ENCODE assay signal across 1 cellular context in the genomic region with DNA sequence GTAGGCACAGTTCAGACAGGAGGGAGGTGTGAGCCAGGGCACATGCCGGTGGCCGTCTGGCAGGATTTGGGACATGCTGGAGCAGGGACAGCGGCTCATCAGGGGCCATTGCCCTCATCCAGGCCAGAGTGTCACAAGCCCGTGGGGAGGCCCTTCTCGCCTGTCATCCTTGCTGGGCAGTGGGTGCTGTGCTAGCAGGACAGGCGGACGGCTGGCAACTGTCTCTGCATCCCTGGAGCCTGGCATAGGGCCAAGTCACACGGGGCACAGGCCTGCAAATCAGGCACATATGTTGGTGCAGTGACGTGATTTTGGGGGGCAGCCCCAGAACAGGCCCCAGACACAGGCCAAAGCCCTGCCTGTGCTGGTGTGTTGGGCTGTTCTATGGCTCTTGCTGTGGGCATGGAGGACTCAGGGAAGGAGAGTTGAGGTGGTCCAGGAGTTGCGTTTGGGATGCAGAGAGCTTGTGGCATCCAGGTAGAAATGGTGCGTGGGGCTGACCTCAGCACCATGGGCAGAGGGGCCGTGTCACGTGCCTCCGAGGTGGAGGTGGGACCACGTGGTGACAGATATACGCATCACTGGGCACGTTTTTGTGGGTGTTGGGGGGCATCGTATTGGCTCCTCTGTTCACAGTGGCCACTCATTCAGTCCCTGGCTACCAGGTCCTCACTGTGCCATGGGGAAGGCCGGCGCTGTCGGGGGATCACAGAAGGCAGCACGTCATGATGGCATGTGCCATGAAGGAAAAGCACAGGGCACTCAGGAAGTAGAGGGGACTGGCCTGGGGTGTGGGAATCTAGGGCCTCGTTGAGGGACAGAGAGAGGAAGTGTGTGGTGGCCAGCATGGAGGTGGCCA.
TF ChIP-seq lines count a peak whose summit lies in the region.

No MANE protein-coding gene starts in this region.

TF ChIP-seq in SK-N-SH treated with all-trans-retinoic acid at 6 μM for 48 hours, 23 proteins besides CTCF, POLR2A, EP300 and RAD21 (continued from another document):
- TF ChIP-seq, protein P1, sequence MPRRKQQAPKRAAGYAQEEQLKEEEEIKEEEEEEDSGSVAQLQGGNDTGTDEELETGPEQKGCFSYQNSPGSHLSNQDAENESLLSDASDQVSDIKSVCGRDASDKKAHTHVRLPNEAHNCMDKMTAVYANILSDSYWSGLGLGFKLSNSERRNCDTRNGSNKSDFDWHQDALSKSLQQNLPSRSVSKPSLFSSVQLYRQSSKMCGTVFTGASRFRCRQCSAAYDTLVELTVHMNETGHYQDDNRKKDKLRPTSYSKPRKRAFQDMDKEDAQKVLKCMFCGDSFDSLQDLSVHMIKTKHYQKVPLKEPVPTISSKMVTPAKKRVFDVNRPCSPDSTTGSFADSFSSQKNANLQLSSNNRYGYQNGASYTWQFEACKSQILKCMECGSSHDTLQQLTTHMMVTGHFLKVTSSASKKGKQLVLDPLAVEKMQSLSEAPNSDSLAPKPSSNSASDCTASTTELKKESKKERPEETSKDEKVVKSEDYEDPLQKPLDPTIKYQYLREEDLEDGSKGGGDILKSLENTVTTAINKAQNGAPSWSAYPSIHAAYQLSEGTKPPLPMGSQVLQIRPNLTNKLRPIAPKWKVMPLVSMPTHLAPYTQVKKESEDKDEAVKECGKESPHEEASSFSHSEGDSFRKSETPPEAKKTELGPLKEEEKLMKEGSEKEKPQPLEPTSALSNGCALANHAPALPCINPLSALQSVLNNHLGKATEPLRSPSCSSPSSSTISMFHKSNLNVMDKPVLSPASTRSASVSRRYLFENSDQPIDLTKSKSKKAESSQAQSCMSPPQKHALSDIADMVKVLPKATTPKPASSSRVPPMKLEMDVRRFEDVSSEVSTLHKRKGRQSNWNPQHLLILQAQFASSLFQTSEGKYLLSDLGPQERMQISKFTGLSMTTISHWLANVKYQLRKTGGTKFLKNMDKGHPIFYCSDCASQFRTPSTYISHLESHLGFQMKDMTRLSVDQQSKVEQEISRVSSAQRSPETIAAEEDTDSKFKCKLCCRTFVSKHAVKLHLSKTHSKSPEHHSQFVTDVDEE (CRISPR knock-in tag; IDR thresholded peaks at IDR 0.05): no peak
- no peak for TF ChIP-seq TCF4 (CRISPR knock-in tag; IDR thresholded peaks at IDR 0.05; ENCODE audit: borderline replicate concordance)
- TF ChIP-seq CSDC2 (CRISPR knock-in tag; IDR thresholded peaks at IDR 0.05): no peak
- no peak for TF ChIP-seq ZNF8 (CRISPR knock-in tag; IDR thresholded peaks at IDR 0.05)
- TF ChIP-seq, protein P2, sequence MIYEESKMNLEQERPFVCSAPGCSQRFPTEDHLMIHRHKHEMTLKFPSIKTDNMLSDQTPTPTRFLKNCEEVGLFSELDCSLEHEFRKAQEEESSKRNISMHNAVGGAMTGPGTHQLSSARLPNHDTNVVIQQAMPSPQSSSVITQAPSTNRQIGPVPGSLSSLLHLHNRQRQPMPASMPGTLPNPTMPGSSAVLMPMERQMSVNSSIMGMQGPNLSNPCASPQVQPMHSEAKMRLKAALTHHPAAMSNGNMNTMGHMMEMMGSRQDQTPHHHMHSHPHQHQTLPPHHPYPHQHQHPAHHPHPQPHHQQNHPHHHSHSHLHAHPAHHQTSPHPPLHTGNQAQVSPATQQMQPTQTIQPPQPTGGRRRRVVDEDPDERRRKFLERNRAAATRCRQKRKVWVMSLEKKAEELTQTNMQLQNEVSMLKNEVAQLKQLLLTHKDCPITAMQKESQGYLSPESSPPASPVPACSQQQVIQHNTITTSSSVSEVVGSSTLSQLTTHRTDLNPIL (CRISPR knock-in tag; IDR thresholded peaks at IDR 0.05; ENCODE audit: low read depth): no peak
- TF ChIP-seq ZNF70 (CRISPR knock-in tag; IDR thresholded peaks at IDR 0.05): no peak
